In genomic region chr2:55141572-55142413, GRCh38 we compare ENCODE assay signal across 13 cellular contexts.
DNase-seq lines count a peak whose midpoint lies in the region; TF ChIP-seq lines count a peak whose summit lies in the region.
"Had no signal": no experiment of that assay in that cellular context is flagged by ENCODE, and none has a peak within 500 bp of the region (broad histone marks: within the 10 kb centered on the region; RNA-seq: fewer than 3 reads in every experiment).

No MANE protein-coding gene starts in this region.

- no peak for DNase-seq in Caco-2
- DNase-seq in HT1080 (ENCODE audit: low read depth), result peak; percentile 22
- DNase-seq in choroid plexus epithelial cell (ENCODE audit: low read depth), result peak; percentile 65
- DNase-seq in HAP-1 (ENCODE audit: low spot score in 2 of 2), result no peak
- no peak for DNase-seq in RPMI8226
- DNase-seq in AML-193 (lab: John Stamatoyannopoulos, UW), result no peak
- DNase-seq: central memory CD4-positive, alpha-beta T cell; NCI-H1436 treated with DMSO at 0.1 percent for 48 hours; NCI-H345 had no signal

- H3K27ac Mint-ChIP-seq in Caco-2 (ENCODE audit: unreplicated experiment), result peak overlapping the region; percentile 73
- H3K27ac Mint-ChIP-seq: stimulated activated memory B cell treated with anti-CD40 and anti-IgM and Interleukin-4, amounts not matched to agents 10 μg/mL and 1 μg/mL and 100 μg/mL, for 72 hours had no signal

- intact Hi-C loops in Caco-2 (cut with micrococcal nuclease; ENCODE audit: unreplicated experiment), result no loop called here

- no peaks in the 10 kb centered on the region for H3K36me3 Mint-ChIP-seq in Caco-2 (ENCODE audit: insufficient read depth, unreplicated experiment)
- H3K36me3 Mint-ChIP-seq: stimulated activated memory B cell treated with anti-CD40 and anti-IgM and Interleukin-4, amounts not matched to agents 10 μg/mL and 1 μg/mL and 100 μg/mL, for 72 hours had no signal

- no peak overlapping the region for H3K9ac ChIP-seq in mucosa of rectum (ENCODE audit: low read depth in 1 of 2, low read length in 2 of 2)
- H3K9ac ChIP-seq: BLaER1 had no signal

- no TSS peak for BruUV-seq in Caco-2 (replicated peaks; lab: Mats Ljungman, UMichigan)

- H3K9me3 ChIP-seq in Caco-2 (no peaks in the 10 kb centered on the region), mucosa of rectum (ENCODE audit: control insufficient read depth in 2 of 2, low read length in 2 of 2) (no peaks in the 10 kb centered on the region), HAP-1 (no peaks in the 10 kb centered on the region)
- H3K9me3 ChIP-seq: BLaER1 had no signal

- in situ Hi-C loops in HAP-1 (cut with MboI; ENCODE audit: low sequenced_read_pairs), result no loop called here

- no peaks in the 10 kb centered on the region for H3K9me3 Mint-ChIP-seq in Caco-2 (ENCODE audit: unreplicated experiment)
- H3K9me3 Mint-ChIP-seq: stimulated activated memory B cell treated with anti-CD40 and anti-IgM and Interleukin-4, amounts not matched to agents 10 μg/mL and 1 μg/mL and 100 μg/mL, for 72 hours had no signal

- TF ChIP-seq CTCF in Caco-2 (IDR thresholded peaks at IDR 0.05; ENCODE audit: insufficient read depth in 1 of 2, low read depth in 1 of 2, low read length in 1 of 2, severe bottlenecking in 1 of 2, unreplicated experiment in 1 of 2), result no peak
- no peak for TF ChIP-seq CTCF in choroid plexus epithelial cell (conservative IDR thresholded peaks at IDR 0.05; ENCODE audit: low read depth, low read length)

- CTCF ChIA-PET in Caco-2 (lab: Charles Lee), result interaction anchor here (0.7 kb wide), 1 partner anchor 242 kb away, joined by 3 read pairs; no protein-coding TSS in a partner anchor

- no peaks in the 10 kb centered on the region for H3K36me3 ChIP-seq in Caco-2 (ENCODE audit: control insufficient read depth, insufficient read depth, low read length)
- H3K36me3 ChIP-seq in mucosa of rectum (ENCODE audit: control insufficient read depth in 2 of 2, insufficient read depth in 2 of 2, low read length in 2 of 2), result no peaks in the 10 kb centered on the region
- no peaks in the 10 kb centered on the region for H3K36me3 ChIP-seq in HAP-1 (replicated peaks)
- H3K36me3 ChIP-seq: BLaER1 had no signal

- POLR2A ChIA-PET in Caco-2 (lab: Charles Lee), result no interaction called here

- peaks cover 13% of the 10 kb centered on the region for H3K4me1 ChIP-seq in Caco-2
- peaks cover 31 to 39% of the 10 kb centered on the region in 2 donors for H3K4me1 ChIP-seq in mucosa of rectum (ENCODE audit: control insufficient read depth in 2 of 2, insufficient read depth in 2 of 2, low read length in 2 of 2)
- no peaks in the 10 kb centered on the region for H3K4me1 ChIP-seq in HAP-1

- H3K4me3 Mint-ChIP-seq in Caco-2 (ENCODE audit: unreplicated experiment), result no peak overlapping the region
- H3K4me3 Mint-ChIP-seq: stimulated activated memory B cell treated with anti-CD40 and anti-IgM and Interleukin-4, amounts not matched to agents 10 μg/mL and 1 μg/mL and 100 μg/mL, for 72 hours had no signal

- H3K4me3 ChIP-seq in Caco-2 (ENCODE audit: low read depth, low read length) (no peak overlapping the region), choroid plexus epithelial cell (ENCODE audit: low read depth, low read length) (no peak overlapping the region), mucosa of rectum (ENCODE audit: low read length in 2 of 2) (no peak overlapping the region), HAP-1 (no peak overlapping the region)
- H3K4me3 ChIP-seq: BLaER1, GM12878 had no signal

- H3K27ac ChIP-seq in mucosa of rectum (ENCODE audit: low read depth in 2 of 2, low read length in 2 of 2), result peak overlapping the region; percentile 5 to 22
- H3K27ac ChIP-seq: BLaER1 had no signal

- peaks cover 30% of the 10 kb centered on the region for H3K4me1 Mint-ChIP-seq in Caco-2 (ENCODE audit: low read depth, unreplicated experiment)

- H3K27me3 ChIP-seq in Caco-2 (replicated peaks; ENCODE audit: control insufficient read depth, insufficient read depth, low read length) (no peaks in the 10 kb centered on the region), mucosa of rectum (ENCODE audit: control insufficient read depth in 2 of 2, insufficient read depth in 2 of 2, low read length in 2 of 2) (no peaks in the 10 kb centered on the region), HAP-1 (ENCODE audit: low read depth) (no peaks in the 10 kb centered on the region)
- H3K27me3 ChIP-seq: BLaER1 had no signal

- no peaks in the 10 kb centered on the region for H3K27me3 Mint-ChIP-seq in Caco-2 (ENCODE audit: insufficient read depth, unreplicated experiment)
- H3K27me3 Mint-ChIP-seq: stimulated activated memory B cell treated with anti-CD40 and anti-IgM and Interleukin-4, amounts not matched to agents 10 μg/mL and 1 μg/mL and 100 μg/mL, for 72 hours had no signal

Comparison
In these comparisons a context has a peak if more than half of its experiments do, and no peak if none do; other contexts are left out.
1. DNase-seq: peak in HT1080 (single experiment) and choroid plexus epithelial cell (single experiment); none in Caco-2 (0 of 2), HAP-1 (0 of 2), RPMI8226 (single experiment) and AML-193 (0 of 2).